In the genomic region with DNA sequence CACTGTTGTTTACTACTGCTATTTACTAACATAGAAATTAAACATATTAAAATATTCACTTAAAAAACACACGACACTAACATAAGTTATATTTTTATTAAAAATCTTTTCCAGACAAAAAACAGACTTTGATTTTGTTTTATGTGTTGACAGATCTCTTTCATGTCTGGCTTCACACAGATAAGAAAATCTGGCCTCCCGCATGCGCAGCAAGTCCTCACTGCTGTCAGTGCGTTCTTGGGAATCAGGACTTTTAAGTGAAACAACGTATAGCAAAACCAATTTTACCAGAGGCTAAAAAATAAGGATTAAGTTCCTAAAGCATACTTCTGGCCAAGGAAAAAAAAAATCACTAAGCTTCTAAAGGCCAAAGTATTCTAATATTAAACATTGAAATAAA, we compare ENCODE assay signal across 9 cellular contexts. TPM values are rescaled to one million over a fixed set of nuclear protein-coding genes. Genes with fewer than 3 reads are reported as not detected.
DNase-seq lines count a peak whose midpoint lies in the region; ATAC-seq and TF ChIP-seq lines count a peak whose summit lies in the region.
"Had no signal": no experiment of that assay in that cellular context is flagged by ENCODE, and none has a peak within 500 bp of the region (broad histone marks: within the 10 kb centered on the region; RNA-seq: fewer than 3 reads in every experiment).

No MANE protein-coding gene starts in this region.

- ATAC-seq in Right ventricle myocardium inferior (no peak), HG03432 (IDR thresholded peaks at IDR 0.05; ENCODE audit: unreplicated experiment) (no peak)
- no peak for ATAC-seq in activated T-helper 17 cell treated with anti-CD3 and anti-CD28 coated beads, Interleukin-2, amount 50 U/mL, for 72 hours (replicated peaks)

- H3K4me1 Mint-ChIP-seq in activated T-helper 17 cell treated with anti-CD3 and anti-CD28 coated beads, Interleukin-2, amount 50 U/mL, for 72 hours: peaks cover 39% of the 10 kb centered on the region

- H3K4me3 Mint-ChIP-seq in activated T-helper 17 cell treated with anti-CD3 and anti-CD28 coated beads, Interleukin-2, amount 50 U/mL, for 72 hours: peak overlapping the region; percentile 97

- intact Hi-C loops in Right ventricle myocardium inferior (cut with DNase I): loop anchor here (10.0 kb wide), 1 partner anchor 115 kb away; a partner anchor contains a TSS

- H3K9me3 Mint-ChIP-seq in activated T-helper 17 cell treated with anti-CD3 and anti-CD28 coated beads, Interleukin-2, amount 50 U/mL, for 72 hours: no peaks in the 10 kb centered on the region

- peaks cover 13% of the 10 kb centered on the region for H3K4me1 ChIP-seq in cardiac muscle cell (ENCODE audit: low read depth)
- H3K4me1 ChIP-seq in iPS DF 6.9 (ENCODE audit: control insufficient read depth, insufficient read depth, low read length): peaks cover 2% of the 10 kb centered on the region; the same call in 1 of the 2 replicates
- peaks cover 2 to 47% (median 42%) of the 10 kb centered on the region in 5 donors for H3K4me1 ChIP-seq in subcutaneous abdominal adipose tissue (ENCODE audit: control insufficient read depth in 5 of 5, insufficient read depth in 5 of 5, low read length in 5 of 5)

- H3K9ac ChIP-seq in subcutaneous abdominal adipose tissue (ENCODE audit: low read length in 5 of 5): peak overlapping the region in 4 of 5 donors; percentile 51 to 87 (median 72)

- peak overlapping the region; percentile 99 for H3K27ac Mint-ChIP-seq in activated T-helper 17 cell treated with anti-CD3 and anti-CD28 coated beads, Interleukin-2, amount 50 U/mL, for 72 hours

- no peaks in the 10 kb centered on the region for H3K27me3 Mint-ChIP-seq in activated T-helper 17 cell treated with anti-CD3 and anti-CD28 coated beads, Interleukin-2, amount 50 U/mL, for 72 hours

- H3K9me3 ChIP-seq in cardiac muscle cell (ENCODE audit: low read depth) (no peaks in the 10 kb centered on the region), iPS DF 6.9 (ENCODE audit: control insufficient read depth, insufficient read depth, low read length) (no peaks in the 10 kb centered on the region), subcutaneous abdominal adipose tissue (ENCODE audit: control insufficient read depth in 5 of 5, low read length in 5 of 5) (no peaks in the 10 kb centered on the region)

- H3K27me3 ChIP-seq in cardiac muscle cell (no peaks in the 10 kb centered on the region), iPS DF 6.9 (ENCODE audit: control insufficient read depth, insufficient read depth, low read length) (no peaks in the 10 kb centered on the region), subcutaneous abdominal adipose tissue (ENCODE audit: control insufficient read depth in 5 of 5, insufficient read depth in 4 of 5, low read length in 5 of 5) (no peaks in the 10 kb centered on the region)

- H3K27ac ChIP-seq in cardiac muscle cell (peak overlapping the region; percentile 99), iPS DF 6.9 (ENCODE audit: low read length) (no peak overlapping the region), subcutaneous abdominal adipose tissue (ENCODE audit: low read depth, low read length) (peak overlapping the region; percentile 96)

- 100% methylated on average over 1 of the region's 5 CpGs for WGBS in iPS DF 6.9 (ENCODE audit: insufficient coverage, insufficient read length)

- peak; percentile 38 to 51 for DNase-seq in cardiac muscle cell (ENCODE audit: low read depth in 1 of 2, low spot score in 1 of 2)
- no peak for DNase-seq in Right ventricle myocardium inferior (ENCODE audit: missing footprints)
- DNase-seq in iPS DF 6.9 (ENCODE audit: low read depth, low spot score): no peak
- DNase-seq in kidney tubule cell (ENCODE audit: low spot score): no peak
- DNase-seq in globus pallidus (ENCODE audit: low spot score): no peak

- H3K36me3 Mint-ChIP-seq in activated T-helper 17 cell treated with anti-CD3 and anti-CD28 coated beads, Interleukin-2, amount 50 U/mL, for 72 hours (ENCODE audit: low read depth): peaks cover 89% of the 10 kb centered on the region

- no peak for TF ChIP-seq CTCF in cardiac muscle cell (IDR thresholded peaks at IDR 0.05; ENCODE audit: low read depth, low read length)

- H3K36me3 ChIP-seq in cardiac muscle cell: peaks cover 9% of the 10 kb centered on the region
- no peaks in the 10 kb centered on the region for H3K36me3 ChIP-seq in iPS DF 6.9 (ENCODE audit: control insufficient read depth, insufficient read depth, low read length)
- peaks cover 12 to 29% (median 14%) of the 10 kb centered on the region in 5 donors for H3K36me3 ChIP-seq in subcutaneous abdominal adipose tissue (ENCODE audit: control insufficient read depth in 5 of 5, insufficient read depth in 5 of 5, low read length in 5 of 5)

- H3K4me3 ChIP-seq in cardiac muscle cell (peak overlapping the region; percentile 71), iPS DF 6.9 (ENCODE audit: low read length) (peak overlapping the region; percentile 96; the same call in 1 of the 2 replicates), subcutaneous abdominal adipose tissue (ENCODE audit: low read depth in 1 of 5, low read length in 5 of 5) (peak overlapping the region; percentile 73 to 97 (median 86))

RNA-seq across cellular contexts. Expression of a gene that starts 1.2 kb away (rescaled TPM):
- total RNA-seq in cardiac muscle cell (39.1 and 95.8 TPM in 2 replicates), Right ventricle myocardium inferior (14.6 TPM)
- polyA plus RNA-seq in cardiac muscle cell: 73.8 and 182 TPM in 2 replicates
- 10 to 100 TPM; 59.0 to 87.9 TPM for total RNA-seq in activated T-helper 17 cell treated with anti-CD3 and anti-CD28 coated beads, Interleukin-2, amount 50 U/mL, for 72 hours

RNA-seq across cellular contexts. Expression of a gene that starts 6.0 kb away (rescaled TPM):
- total RNA-seq in cardiac muscle cell (13.0 and 14.6 TPM in 2 replicates), Right ventricle myocardium inferior (28.9 TPM)
- 15.7 and 16.7 TPM in 2 replicates for polyA plus RNA-seq in cardiac muscle cell
- total RNA-seq in activated T-helper 17 cell treated with anti-CD3 and anti-CD28 coated beads, Interleukin-2, amount 50 U/mL, for 72 hours: 10 to 100 TPM; 23.8 to 31.3 TPM

RNA-seq across cellular contexts. Expression of a gene that starts 24.5 kb away (rescaled TPM):
- total RNA-seq in cardiac muscle cell: not detected in 2 replicates
- 0.20 TPM in 1 of 2 replicates, not detected in the other for polyA plus RNA-seq in cardiac muscle cell
- 0.30 TPM for total RNA-seq in Right ventricle myocardium inferior
- total RNA-seq in activated T-helper 17 cell treated with anti-CD3 and anti-CD28 coated beads, Interleukin-2, amount 50 U/mL, for 72 hours: under 1 TPM in 1 of 2 donors, not detected in 1; 0.26 TPM
- total RNA-seq: dermis microvascular lymphatic vessel endothelial cell had no signal

Comparison
In these comparisons a context has a peak if more than half of its experiments do, and no peak if none do; other contexts are left out.
1. DNase-seq: peak in cardiac muscle cell (2 of 2); none in Right ventricle myocardium inferior (single experiment), iPS DF 6.9 (single experiment), kidney tubule cell (single experiment) and globus pallidus (single experiment).
2. Peak in every context shown above with its lines, with median percentiles within 50 percentile points of each other: H3K4me3 ChIP-seq.